Comparison of ENCODE assay signal across 16 cellular contexts in the genomic region with DNA sequence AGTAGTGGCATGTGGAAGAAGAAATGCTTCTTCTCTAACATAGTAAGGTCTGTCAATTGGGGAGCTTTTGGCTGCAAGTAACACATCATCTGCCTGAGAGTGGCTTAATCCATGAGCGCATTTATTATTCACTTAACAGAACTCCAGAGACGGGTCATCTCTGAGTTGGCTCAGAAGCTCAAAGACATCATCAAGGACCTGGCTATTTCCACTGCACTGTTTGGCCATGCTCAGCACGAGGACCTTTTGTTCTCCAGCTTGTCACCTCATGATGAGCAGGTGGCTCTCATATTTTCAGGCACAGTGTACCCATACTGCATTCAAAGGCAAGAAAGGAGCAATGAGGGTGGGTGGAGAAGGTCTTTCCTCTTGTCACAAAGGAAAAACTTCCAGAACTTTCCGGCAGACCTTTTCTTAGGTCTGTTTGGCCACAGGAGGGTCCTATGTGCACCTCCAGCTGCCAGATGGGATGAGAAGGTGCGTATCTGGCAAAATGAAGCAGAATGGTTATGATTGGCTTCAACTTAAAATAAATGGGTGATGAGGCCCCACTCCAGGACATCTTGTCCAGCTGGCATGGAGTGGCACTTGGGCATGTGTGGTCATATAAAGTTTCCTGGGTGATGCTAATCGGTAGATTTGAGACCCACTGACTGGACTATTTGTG. TPM values are rescaled to one million over a fixed set of nuclear protein-coding genes. Genes with fewer than 3 reads are reported as not detected.
"Had no signal": no experiment of that assay in that cellular context is flagged by ENCODE, and none has a peak within 500 bp of the region (broad histone marks: within the 10 kb centered on the region; RNA-seq: fewer than 3 reads in every experiment).

No MANE protein-coding gene starts in this region.

- ATAC-seq: natural killer cell treated with Interleukin-12 subunit alpha and Interleukin-12 subunit beta and Interleukin-15 and Interleukin-18, amount 100 ng/mL, for 72 hours had no signal

- H3K4me3 ChIP-seq: esophagus squamous epithelium, lung, SK-N-MC, suprapubic skin had no signal

- H3K36me3 ChIP-seq: brain microvascular endothelial cell, esophagus squamous epithelium, suprapubic skin had no signal

- H3K27ac ChIP-seq: brain microvascular endothelial cell, esophagus squamous epithelium, SK-N-MC, suprapubic skin had no signal

- H3K4me1 ChIP-seq: esophagus squamous epithelium, suprapubic skin had no signal

- H3K9me3 ChIP-seq: esophagus squamous epithelium, suprapubic skin had no signal

- DNase-seq: activated B cell treated with CpG ODN at 0.5 μM for 24 hours; activated CD4-positive, alpha-beta memory T cell treated with anti-CD3 and anti-CD28 coated beads, Interleukin-2, amount 10 ng/mL, durations not matched to agents 7 days and 5 days; activated CD4-positive, alpha-beta T cell treated with anti-CD3 and anti-CD28 coated beads for 4 hours; activated naive CD4-positive, alpha-beta T cell treated with anti-CD3 and anti-CD28 coated beads for 36 hours; activated T-cell treated with anti-CD3 and anti-CD28 coated beads, Interleukin-2, amount 50 U/mL, for 24 hours; anterior cingulate cortex; brain microvascular endothelial cell; effector CD8-positive, alpha-beta T cell; esophagus squamous epithelium; hippocampal formation; trophoblast cell had no signal

RNA-seq across cellular contexts. Expression of a gene that starts 55.6 kb away (rescaled TPM):
- total RNA-seq: activated B cell treated with CpG ODN at 0.5 μM for 24 hours; activated CD4-positive, alpha-beta memory T cell treated with anti-CD3 and anti-CD28 coated beads, Interleukin-2, amount 10 ng/mL, durations not matched to agents 7 days and 5 days; activated naive CD4-positive, alpha-beta T cell treated with anti-CD3 and anti-CD28 coated beads for 36 hours; endothelial cell of umbilical vein; esophagus squamous epithelium; natural killer cell treated with Interleukin-12 subunit alpha and Interleukin-12 subunit beta and Interleukin-15 and Interleukin-18, amount 100 ng/mL, for 72 hours had no signal
- polyA plus RNA-seq: endothelial cell of umbilical vein had no signal
